Comparison of ENCODE assay signal across 2 cellular contexts in the genomic region with DNA sequence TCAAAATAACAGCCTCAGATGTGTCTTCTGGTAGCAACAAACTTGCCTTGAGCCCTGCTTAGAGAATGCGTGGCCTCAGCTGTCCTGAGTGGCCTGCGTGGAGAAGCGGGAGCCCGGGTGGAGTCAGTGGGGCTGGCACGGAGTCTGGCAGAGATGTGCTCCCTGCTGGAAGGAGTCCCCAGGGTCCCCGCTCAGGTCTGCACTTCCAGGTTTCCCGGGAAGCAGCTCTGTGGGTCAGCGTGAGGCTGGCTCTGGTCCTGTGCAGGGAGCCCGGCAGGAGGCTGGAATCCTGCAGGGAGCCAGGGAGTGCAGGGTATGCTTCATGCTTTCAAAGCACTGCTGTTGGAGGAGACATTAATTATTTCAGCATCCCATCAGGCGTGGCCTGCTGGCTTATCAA.
A peak's percentile ranks its signal among the peaks of the same experiment; 100 is the strongest.
TF ChIP-seq lines count a peak whose summit lies in the region.

No MANE protein-coding gene starts in this region.

TF ChIP-seq in HEK293, 187 proteins besides CTCF, POLR2A, EP300 and RAD21:
- peak; percentile 92 for TF ChIP-seq ZIC2 (tag by site-specific recombination; IDR thresholded peaks at IDR 0.05)
- TF ChIP-seq GLI4 (tag by site-specific recombination; IDR thresholded peaks at IDR 0.05) = no peak
TF ChIP-seq in HEK293: peak in this region for 1.

TF ChIP-seq in K562, 482 proteins besides CTCF, POLR2A, EP300 and RAD21:
- TF ChIP-seq HCFC1 (IDR thresholded peaks at IDR 0.05; ENCODE audit: low read depth, low read length) = no peak
- TF ChIP-seq POLR2G (IDR thresholded peaks at IDR 0.05; ENCODE audit: low read depth, low read length) = peak; percentile 43
